33 cellular contexts compared by ENCODE assay signal in genomic region chr9:70773579-70773978, GRCh38.
"Had no signal": no experiment of that assay in that cellular context is flagged by ENCODE, and none has a peak within 500 bp of the region (broad histone marks: within the 10 kb centered on the region; RNA-seq: fewer than 3 reads in every experiment).

No MANE protein-coding gene starts in this region.

- H3K4me2 ChIP-seq: KMS-11 had no signal

- H3K36me3 ChIP-seq: MG63 had no signal

- H3K9ac ChIP-seq: KMS-11 had no signal

- H3K4me3 ChIP-seq: MG63 had no signal

- DNase-seq: Kasumi-1, MG63, MM.1S, MV-4-11, NCI-H1048, NCI-H1092, NCI-H1092 treated with DMSO at 0.1 percent for 48 hours, NCI-H1105, NCI-H1105 treated with DMSO at 0.1 percent for 48 hours, NCI-H1417, NCI-H1417 treated with DMSO at 0.1 percent for 48 hours, NCI-H1436, NCI-H1436 treated with DMSO at 0.1 percent for 48 hours, NCI-H146, NCI-H1694, NCI-H1694 treated with DMSO at 0.1 percent for 48 hours, NCI-H187, NCI-H187 treated with DMSO at 0.1 percent for 48 hours, NCI-H1930, NCI-H2029, NCI-H2029 treated with DMSO at 0.1 percent for 48 hours, NCI-H2081, NCI-H2081 treated with DMSO at 0.1 percent for 48 hours, NCI-H2107, NCI-H2171, NCI-H2171 treated with DMSO at 0.1 percent for 48 hours, NCI-H2227 treated with DMSO at 0.1 percent for 48 hours, NCI-H226, NCI-H345, NCI-H446, NCI-H446 treated with DMSO at 0.1 percent for 48 hours, NCI-H510A had no signal

- H3K27ac ChIP-seq: KMS-11 had no signal

- H3K27me3 ChIP-seq: MG63 had no signal

- H3K9me3 ChIP-seq: MG63 had no signal
